ENCODE assay signal across 8 cellular contexts in the genomic region with DNA sequence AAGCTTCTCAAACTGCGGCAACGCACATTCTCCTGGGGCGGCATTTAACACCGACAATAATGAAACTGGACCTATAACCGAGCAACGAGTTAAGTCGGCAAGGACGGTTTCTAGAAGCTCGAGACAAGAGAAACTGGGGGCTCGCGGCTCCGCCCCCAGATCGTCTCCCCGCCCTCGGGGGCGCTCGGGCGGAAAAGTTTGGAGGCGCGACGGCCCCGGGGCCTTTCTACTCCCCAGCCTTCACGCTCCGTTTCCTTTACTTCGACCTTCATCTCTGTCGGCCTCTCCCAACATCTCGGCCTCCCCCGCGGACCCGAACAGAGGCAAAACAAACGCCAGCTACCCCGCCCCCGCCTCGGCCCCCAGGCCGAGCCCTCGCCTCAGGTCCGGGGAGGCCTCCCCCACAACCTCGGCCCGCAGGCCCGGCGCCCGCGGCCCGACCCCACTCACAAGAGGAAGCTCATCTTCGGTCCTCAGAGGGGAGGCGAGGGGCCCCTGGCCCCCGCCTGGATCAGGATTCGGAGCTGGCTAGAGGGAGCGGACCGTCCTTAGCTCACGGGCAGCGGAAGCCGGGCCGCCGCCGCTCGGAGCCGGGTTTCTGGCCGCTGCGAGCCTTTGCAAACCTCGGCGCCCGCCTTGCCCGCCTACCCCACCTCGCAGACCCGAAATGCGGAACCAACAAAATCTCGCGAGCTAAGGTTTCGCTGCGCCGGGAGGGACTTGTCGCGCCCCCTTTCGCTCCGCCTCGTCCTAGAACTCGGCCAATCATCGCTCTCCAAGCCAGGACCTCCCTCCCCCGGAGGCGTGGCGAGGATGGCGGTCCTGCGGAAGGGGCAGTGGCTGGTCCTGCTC. TPM values are rescaled to one million over a fixed set of nuclear protein-coding genes. Genes with fewer than 3 reads are reported as not detected.
DNase-seq lines count a peak whose midpoint lies in the region; ATAC-seq and TF ChIP-seq lines count a peak whose summit lies in the region.

A gene (minus strand): TSS at position 669 of the 852 bp plus-strand sequence. CDS start 205 bp downstream, at position 464.

- H3K9me3 ChIP-seq in heart left ventricle (no peaks in the 10 kb centered on the region), upper lobe of left lung (no peaks in the 10 kb centered on the region)

- H3K4me3 ChIP-seq in heart left ventricle (peak within 1 kb of the TSS; percentile 66 to 94 (median 79)), upper lobe of left lung (peak within 1 kb of the TSS; percentile 73 to 91 (median 83))

- DNase-seq in GM13976 (ENCODE audit: low spot score), result peak; percentile 94
- DNase-seq in NCI-H146 treated with DMSO at 0.1 percent for 48 hours (lab: John Stamatoyannopoulos, UW; ENCODE audit: unreplicated experiment), result peak; percentile 97
- peak; percentile 98 for DNase-seq in amniotic epithelial cell (ENCODE audit: low read depth)
- DNase-seq in heart left ventricle, result peak; percentile 98 to 99 (median 99)
- DNase-seq in posterior cingulate gyrus, result peak; percentile 95 to 100 (median 98)
- DNase-seq in upper lobe of left lung, result peak; percentile 94 to 99

- intact Hi-C loops in T-helper 1 cell treated with Interleukin-12 subunit alpha and Interleukin-12 subunit beta and Interleukin-4 antibody, amounts not matched to agents 30 ng/mL and 1 ng/mL, for 36 hours (cut with micrococcal nuclease), result loop anchor here (1.0 to 2.0 kb wide), 17 partner anchors 8 to 794 kb away; a partner anchor contains a TSS
- intact Hi-C loops in heart left ventricle (cut with DNase I) (loop anchor here in 2 of 10 donors (1.0 to 2.0 kb wide), 4 partner anchors 20 to 58 kb away; a partner anchor contains a TSS), posterior cingulate gyrus (cut with DNase I) (loop anchor here (2.0 kb wide), 1 partner anchor 22 kb away; no protein-coding TSS in a partner anchor)

- H3K4me1 ChIP-seq in heart left ventricle (peaks cover 0 to 60% (median 27%) of the 10 kb centered on the region in 12 donors), upper lobe of left lung (peaks cover 29 to 40% (median 32%) of the 10 kb centered on the region in 4 donors)

- TF ChIP-seq CTCF in GM13976 (IDR thresholded peaks at IDR 0.05; ENCODE audit: borderline replicate concordance, control extremely low read depth, extremely low read depth, insufficient read depth, missing control alignments) (no peak), heart left ventricle (IDR thresholded peaks at IDR 0.05) (peak in 1 of 12 donors; percentile 14), upper lobe of left lung (IDR thresholded peaks at IDR 0.05) (peak in 1 of 6 experiments; percentile 25)

- H3K36me3 ChIP-seq in heart left ventricle (peaks cover 0 to 5% (median 0%) of the 10 kb centered on the region in 9 donors), upper lobe of left lung (no peaks in the 10 kb centered on the region)

- peak within 1 kb of the TSS; percentile 56 to 98 (median 92) for H3K27ac ChIP-seq in heart left ventricle
- peak within 1 kb of the TSS; percentile 93 to 99 (median 96) for H3K27ac ChIP-seq in upper lobe of left lung

- ATAC-seq in HG02870 (IDR thresholded peaks at IDR 0.05; ENCODE audit: unreplicated experiment) (peak; percentile 72), heart left ventricle (peak; percentile 99), upper lobe of left lung (ENCODE audit: low FRiP score in 2 of 2) (peak; percentile 98 to 100)

- in situ Hi-C loops in GM13976 (cut with MboI; ENCODE audit: low sequenced_read_pairs, unreplicated experiment), result no loop called here

- 1% methylated on average over 37 to 84 of the region's 84 CpGs for WGBS in heart left ventricle, 4 donors
- 1 to 2% methylated on average over 46 to 70 of the region's 84 CpGs for WGBS in upper lobe of left lung, 2 donors

- no peak for TF ChIP-seq EP300 in upper lobe of left lung (IDR thresholded peaks at IDR 0.05)

- no peaks in the 10 kb centered on the region for H3K27me3 ChIP-seq in heart left ventricle
- no peaks in the 10 kb centered on the region for H3K27me3 ChIP-seq in upper lobe of left lung

- TF ChIP-seq POLR2A in heart left ventricle (IDR thresholded peaks at IDR 0.05) (peak; percentile 61 to 95), upper lobe of left lung (IDR thresholded peaks at IDR 0.05) (peak in 3 of 4 donors; percentile 90 to 97 (median 96))

RNA-seq across cellular contexts. Expression of the gene that starts here (rescaled TPM):
- 208 and 215 TPM in 2 replicates for total RNA-seq in T-helper 1 cell treated with Interleukin-12 subunit alpha and Interleukin-12 subunit beta and Interleukin-4 antibody, amounts not matched to agents 30 ng/mL and 1 ng/mL, for 36 hours
- 100 to 1,000 TPM in 1 of 9 donors, 10 to 100 TPM in 8; 42.2 to 104 (median 55.4) TPM for total RNA-seq in heart left ventricle
- 10 to 100 TPM; 15.0 to 33.8 TPM for polyA plus RNA-seq in heart left ventricle
- 100 to 1,000 TPM in 2 of 6 donors, 10 to 100 TPM in 4; 23.1 to 143 (median 94.5) TPM for total RNA-seq in upper lobe of left lung

Comparison
In these comparisons a context has a peak if more than half of its experiments do, and no peak if none do; other contexts are left out.
1. Peak in every context shown above with its lines: DNase-seq, ATAC-seq, H3K4me3 ChIP-seq and H3K27ac ChIP-seq.